Comparison of ENCODE assay signal across 1 cellular context in the genomic region with DNA sequence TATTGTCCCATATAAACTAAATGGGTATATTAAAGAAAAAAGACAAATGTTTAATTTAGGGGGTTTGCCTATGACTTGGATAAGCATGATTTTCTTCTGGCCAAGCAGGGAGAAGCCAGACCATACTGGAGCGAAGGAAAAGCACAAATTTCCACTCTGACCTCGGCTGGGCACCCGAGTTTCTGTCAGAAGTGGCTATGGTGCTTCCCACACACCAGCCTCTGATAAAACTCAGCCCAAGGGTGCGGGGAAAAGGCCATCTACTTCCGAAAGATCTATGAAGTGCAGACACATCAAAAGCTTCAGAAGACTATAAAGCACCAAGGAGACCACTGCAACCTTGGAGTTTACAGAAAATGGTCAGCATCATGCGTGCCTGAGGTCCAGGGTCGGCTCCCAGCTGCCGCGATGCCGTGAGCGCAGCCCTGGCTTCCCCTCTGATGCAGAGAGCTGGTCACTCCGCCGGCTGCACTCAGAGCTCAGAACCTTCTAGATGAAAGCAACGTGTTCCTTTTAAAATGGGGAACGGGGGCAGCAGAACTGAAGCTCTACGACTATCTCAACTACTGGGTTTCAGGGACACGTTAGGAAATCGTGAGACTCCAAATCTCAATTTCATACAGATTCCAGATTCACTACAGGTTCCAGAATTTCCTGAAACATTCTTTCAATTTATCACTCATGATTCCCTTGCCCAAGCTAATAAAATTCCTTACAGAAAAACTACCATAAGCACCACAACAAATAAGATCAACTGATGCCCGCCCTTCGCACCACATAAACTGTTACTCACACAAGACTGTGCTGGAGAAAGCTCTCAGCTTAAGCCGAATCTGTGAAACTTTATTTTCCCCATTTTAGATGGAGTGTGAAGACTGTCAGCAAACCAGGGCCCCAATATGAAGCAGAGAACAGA.
TF ChIP-seq lines count a peak whose summit lies in the region.

No MANE protein-coding gene starts in this region.

TF ChIP-seq in SK-N-SH, 30 proteins besides CTCF, POLR2A, EP300 and RAD21 (continued from another document):
- TF ChIP-seq REST (IDR thresholded peaks at IDR 0.05; ENCODE audit: low read depth, low read length) (no peak), USF2 (IDR thresholded peaks at IDR 0.05; ENCODE audit: borderline replicate concordance, low read depth, low read length) (no peak)
